Comparison of ENCODE assay signal across 15 cellular contexts in genomic region chr1:3403388-3404179, GRCh38. TPM values are rescaled to one million over a fixed set of nuclear protein-coding genes. Genes with fewer than 3 reads are reported as not detected.
DNase-seq lines count a peak whose midpoint lies in the region; ATAC-seq and TF ChIP-seq lines count a peak whose summit lies in the region.
"Had no signal": no experiment of that assay in that cellular context is flagged by ENCODE, and none has a peak within 500 bp of the region (broad histone marks: within the 10 kb centered on the region; RNA-seq: fewer than 3 reads in every experiment).

No MANE protein-coding gene starts in this region.

- ATAC-seq in Right ventricle myocardium superior (ENCODE audit: poor library complexity) = no peak
- ATAC-seq in HG03460 (IDR thresholded peaks at IDR 0.05; ENCODE audit: unreplicated experiment) = no peak
- ATAC-seq: left cardiac atrium had no signal

- 30% methylated on average over 21 of the region's 28 CpGs for WGBS in prostate gland

- DNase-seq in left ventricle myocardium inferior (no peak), Right ventricle myocardium superior (no peak), NCI-H345 (lab: John Stamatoyannopoulos, UW) (peak; percentile 71), endothelial cell (ENCODE audit: low spot score) (peak; percentile 55), type B pancreatic cell (ENCODE audit: extremely low spot score, unreplicated experiment) (no peak), prostate gland (ENCODE audit: low spot score) (no peak), CD1c-positive myeloid dendritic cell (ENCODE audit: extremely low spot score) (no peak)
- DNase-seq: activated B cell treated with CpG ODN at 0.5 μM for 24 hours; left cardiac atrium; NCI-H1048; stimulated activated CD4-positive, alpha-beta T cell treated with anti-CD3 and anti-CD28 coated beads, Interleukin-4, amount 100 ng/mL, for 4 hours had no signal

- peaks cover 6% of the 10 kb centered on the region for H3K27me3 ChIP-seq in left ventricle myocardium inferior (ENCODE audit: low read depth)
- H3K27me3 ChIP-seq in prostate gland (replicated peaks; ENCODE audit: insufficient read depth) = peaks cover 29% of the 10 kb centered on the region

- H3K36me3 ChIP-seq in left ventricle myocardium inferior (peaks cover 12% of the 10 kb centered on the region), prostate gland (no peaks in the 10 kb centered on the region)

- no peak for TF ChIP-seq POLR2A in prostate gland (IDR thresholded peaks at IDR 0.05)

- peaks cover 3% of the 10 kb centered on the region for H3K36me3 Mint-ChIP-seq in endothelial cell (ENCODE audit: low read depth, unreplicated experiment)
- H3K36me3 Mint-ChIP-seq in type B pancreatic cell = peaks cover 6% of the 10 kb centered on the region

- H3K4me3 ChIP-seq in left ventricle myocardium inferior (no peak overlapping the region), prostate gland (no peak overlapping the region)

- TF ChIP-seq CTCF in left ventricle myocardium inferior (IDR thresholded peaks at IDR 0.05; ENCODE audit: borderline replicate concordance) (peak; percentile 28), endothelial cell (IDR thresholded peaks at IDR 0.05; ENCODE audit: unreplicated experiment) (peak; percentile 54), type B pancreatic cell (conservative IDR thresholded peaks at IDR 0.05) (peak; percentile 65), prostate gland (IDR thresholded peaks at IDR 0.05) (no peak)

- H3K27ac ChIP-seq in left ventricle myocardium inferior (replicated peaks) = no peak overlapping the region
- H3K27ac ChIP-seq in prostate gland = no peak overlapping the region
- H3K27ac ChIP-seq: C4-2B, HL-60 had no signal

- H3K4me3 Mint-ChIP-seq in endothelial cell (ENCODE audit: unreplicated experiment) = no peak overlapping the region
- H3K4me3 Mint-ChIP-seq in type B pancreatic cell = peak overlapping the region; percentile 44
- H3K4me3 Mint-ChIP-seq: activated B cell treated with CpG ODN at 0.5 μM for 24 hours; activated T-helper 1 cell treated with anti-CD3 and anti-CD28 coated beads, Interleukin-12 subunit alpha, Interleukin-12 subunit beta, Interleukin-2, Interleukin-4 antibody, amounts not matched to agents 30 ng/mL and 10 ng/mL and 1 ng/mL, durations not matched to agents 14 hours and 24 hours and 36 hours had no signal

- intact Hi-C loops in left ventricle myocardium inferior (cut with micrococcal nuclease) = no loop called here
- intact Hi-C loops in Right ventricle myocardium superior (cut with DNase I) = loop anchor here (10.0 kb wide), 1 partner anchor 119 kb away; no protein-coding TSS in a partner anchor
- intact Hi-C loops in prostate gland (cut with DNase I) = loop anchor here (5.0 kb wide), 1 partner anchor 51 kb away; no protein-coding TSS in a partner anchor

- H3K4me1 ChIP-seq in left ventricle myocardium inferior (peaks cover 16% of the 10 kb centered on the region), prostate gland (replicated peaks) (peaks cover 4% of the 10 kb centered on the region)

- H3K9me3 ChIP-seq in left ventricle myocardium inferior (replicated peaks) (no peaks in the 10 kb centered on the region), prostate gland (no peaks in the 10 kb centered on the region)

- H3K27ac Mint-ChIP-seq in endothelial cell (ENCODE audit: unreplicated experiment) = no peak overlapping the region
- no peak overlapping the region for H3K27ac Mint-ChIP-seq in type B pancreatic cell
- H3K27ac Mint-ChIP-seq: activated B cell treated with CpG ODN at 0.5 μM for 24 hours; activated T-helper 1 cell treated with anti-CD3 and anti-CD28 coated beads, Interleukin-12 subunit alpha, Interleukin-12 subunit beta, Interleukin-2, Interleukin-4 antibody, amounts not matched to agents 30 ng/mL and 10 ng/mL and 1 ng/mL, durations not matched to agents 14 hours and 24 hours and 36 hours had no signal

- H3K27me3 Mint-ChIP-seq in endothelial cell (ENCODE audit: unreplicated experiment) = peaks cover 4% of the 10 kb centered on the region
- peaks cover 5% of the 10 kb centered on the region for H3K27me3 Mint-ChIP-seq in type B pancreatic cell
- H3K27me3 Mint-ChIP-seq: activated B cell treated with CpG ODN at 0.5 μM for 24 hours had no signal

- H3K4me1 Mint-ChIP-seq in endothelial cell (ENCODE audit: unreplicated experiment) = peaks cover 3% of the 10 kb centered on the region
- peaks cover 22% of the 10 kb centered on the region for H3K4me1 Mint-ChIP-seq in type B pancreatic cell (ENCODE audit: unreplicated experiment)
- H3K4me1 Mint-ChIP-seq: activated B cell treated with CpG ODN at 0.5 μM for 24 hours had no signal

- no peaks in the 10 kb centered on the region for H3K9me3 Mint-ChIP-seq in endothelial cell (ENCODE audit: unreplicated experiment)
- H3K9me3 Mint-ChIP-seq in type B pancreatic cell = no peaks in the 10 kb centered on the region
- H3K9me3 Mint-ChIP-seq: activated B cell treated with CpG ODN at 0.5 μM for 24 hours; activated T-helper 1 cell treated with anti-CD3 and anti-CD28 coated beads, Interleukin-12 subunit alpha, Interleukin-12 subunit beta, Interleukin-2, Interleukin-4 antibody, amounts not matched to agents 30 ng/mL and 10 ng/mL and 1 ng/mL, durations not matched to agents 14 hours and 24 hours and 36 hours had no signal

RNA-seq across cellular contexts. Expression of gene ARHGEF16, which starts 50.9 kb away (rescaled TPM):
- total RNA-seq in left ventricle myocardium inferior (0.52 TPM), Right ventricle myocardium superior (0.89 TPM), endothelial cell (ENCODE audit: unreplicated experiment) (1.7 TPM), type B pancreatic cell (ENCODE audit: low replicate concordance) (16.1 and 28.9 TPM in 2 replicates), prostate gland (10 to 100 TPM; 25.2 to 25.4 TPM)
- total RNA-seq: activated B cell treated with CpG ODN at 0.5 μM for 24 hours; activated T-helper 1 cell treated with anti-CD3 and anti-CD28 coated beads, Interleukin-12 subunit alpha, Interleukin-12 subunit beta, Interleukin-2, Interleukin-4 antibody, amounts not matched to agents 30 ng/mL and 10 ng/mL and 1 ng/mL, durations not matched to agents 14 hours and 24 hours and 36 hours had no signal

Comparison
In these comparisons a context has a peak if more than half of its experiments do, and no peak if none do; other contexts are left out.
1. DNase-seq: peak in NCI-H345 (single experiment) and endothelial cell (single experiment); none in left ventricle myocardium inferior (single experiment), Right ventricle myocardium superior (single experiment), type B pancreatic cell (single experiment), prostate gland (single experiment) and CD1c-positive myeloid dendritic cell (single experiment).
2. CTCF ChIP-seq: peak in left ventricle myocardium inferior (single experiment), endothelial cell (single experiment) and type B pancreatic cell (single experiment); none in prostate gland (0 of 4).